Comparison of ENCODE assay signal across 12 cellular contexts in the genomic region with DNA sequence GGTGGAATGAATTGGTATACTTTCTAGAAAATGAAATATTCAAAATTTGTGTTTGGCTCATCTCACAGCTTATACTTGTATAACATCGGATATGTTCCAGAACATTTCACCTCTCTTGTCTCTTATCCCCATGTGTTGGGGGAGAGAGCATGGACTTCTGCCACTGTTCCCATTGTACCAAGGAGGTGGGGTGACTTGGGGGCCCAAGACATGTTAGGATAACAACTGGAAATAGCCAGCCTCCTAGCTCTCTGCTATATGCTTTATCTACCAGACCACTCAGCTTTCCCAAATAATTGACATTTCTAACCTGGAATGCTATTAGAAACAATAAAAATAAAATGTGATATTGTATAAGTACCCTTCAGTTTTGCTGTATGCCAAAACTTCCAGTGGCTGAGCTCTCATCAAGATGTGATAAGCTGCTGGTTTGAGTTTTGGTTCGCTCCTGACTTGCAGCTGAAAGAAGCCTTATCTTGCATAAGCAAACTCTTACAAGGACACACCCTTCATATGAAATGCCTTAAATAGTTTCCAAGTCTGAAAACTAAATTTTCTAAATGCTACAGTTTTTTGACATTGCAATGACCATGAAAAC. TPM values are rescaled to one million over a fixed set of nuclear protein-coding genes. Genes with fewer than 3 reads are reported as not detected.
DNase-seq lines count a peak whose midpoint lies in the region; ATAC-seq, FAIRE-seq and TF ChIP-seq lines count a peak whose summit lies in the region.
"Not testable (repeated sequence)": the region's sequence is repeated elsewhere in the genome, so short reads cannot be mapped to it uniquely, and the experiment has no call there.
"Had no signal": no experiment of that assay in that cellular context is flagged by ENCODE, and none has a peak within 500 bp of the region (broad histone marks: within the 10 kb centered on the region; RNA-seq: fewer than 3 reads in every experiment).

No MANE protein-coding gene starts in this region.

- not testable (repeated sequence) for H3K4me1 ChIP-seq in astrocyte (ENCODE audit: insufficient read depth, low read length); lung (ENCODE audit: control insufficient read depth in 2 of 2, insufficient read depth in 2 of 2, low read length in 2 of 2); upper lobe of right lung

- WGBS in lung, 2 donors, result 60 to 88% methylated on average over 2 of the region's 2 CpGs

- H3K79me2 ChIP-seq in astrocyte (ENCODE audit: insufficient read depth, low read length), result not testable (repeated sequence)

- not testable (repeated sequence) for H3K27ac Mint-ChIP-seq in astrocyte (ENCODE audit: unreplicated experiment)

- not testable (repeated sequence) for H3K4me2 ChIP-seq in astrocyte (ENCODE audit: low read length)

- H3K9me3 Mint-ChIP-seq in astrocyte (ENCODE audit: unreplicated experiment), result not testable (repeated sequence)

- H3K4me3 ChIP-seq in astrocyte (ENCODE audit: insufficient read depth, low read depth, low read length); fibroblast of the aortic adventitia (ENCODE audit: low read depth, low read length); lung; upper lobe of right lung: not testable (repeated sequence)

- not testable (repeated sequence) for H3K4me3 Mint-ChIP-seq in astrocyte (ENCODE audit: unreplicated experiment)

- not testable (repeated sequence) for ATAC-seq in lung (ENCODE audit: insufficient read depth, low FRiP score)
- ATAC-seq in upper lobe of right lung, result peak; percentile 72

- H3K9me3 ChIP-seq in astrocyte (ENCODE audit: insufficient read depth, low read depth, low read length); lung (ENCODE audit: control insufficient read depth in 2 of 2, insufficient read depth in 1 of 2, low read length in 1 of 2); upper lobe of right lung: not testable (repeated sequence)

- DNase-seq in EH (ENCODE audit: low read depth), result peak; percentile 1
- DNase-seq in OCI-M1 (lab: John Stamatoyannopoulos, UW), result peak; percentile 93
- DNase-seq in astrocyte (ENCODE audit: low read depth), result peak; percentile 16
- DNase-seq in dedifferentiated amniotic fluid mesenchymal stem cell (ENCODE audit: extremely low spot score), result peak; percentile 14
- peak; percentile 26 for DNase-seq in fibroblast of the aortic adventitia (ENCODE audit: low read depth)
- DNase-seq in lung (ENCODE audit: low spot score), result peak; percentile 33
- not testable (repeated sequence) for DNase-seq in upper lobe of right lung

- not testable (repeated sequence) for H3K36me3 Mint-ChIP-seq in astrocyte (ENCODE audit: low read depth, unreplicated experiment)

- H3K27ac ChIP-seq in astrocyte (ENCODE audit: low read depth, low read length); lung (ENCODE audit: low read depth in 1 of 2, low read length in 1 of 2); upper lobe of right lung: not testable (repeated sequence)

- not testable (repeated sequence) for H3K36me3 ChIP-seq in astrocyte (ENCODE audit: insufficient read depth, low read length); lung (ENCODE audit: control insufficient read depth in 2 of 2, insufficient read depth in 2 of 2, low read length in 2 of 2); upper lobe of right lung

- not testable (repeated sequence) for H3K9ac ChIP-seq in astrocyte (ENCODE audit: low read length)

- not testable (repeated sequence) for H4K20me1 ChIP-seq in astrocyte (ENCODE audit: insufficient read depth, low read length)

- intact Hi-C loops in upper lobe of right lung (cut with DNase I), result not testable (repeated sequence)

- H3K27me3 ChIP-seq in astrocyte (ENCODE audit: insufficient read depth, low read length); lung (ENCODE audit: control insufficient read depth, insufficient read depth); upper lobe of right lung: not testable (repeated sequence)

- not testable (repeated sequence) for H2AFZ ChIP-seq in astrocyte (ENCODE audit: low read depth, low read length)

- peaks cover 10% of the 10 kb centered on the region for H3K4me1 Mint-ChIP-seq in astrocyte (ENCODE audit: low read depth, unreplicated experiment)

- FAIRE-seq in astrocyte (lab: Jason Lieb, UNC), result not testable (repeated sequence)

- not testable (repeated sequence) for H3K27me3 Mint-ChIP-seq in astrocyte (ENCODE audit: low read depth, unreplicated experiment)

- TF ChIP-seq CTCF in astrocyte (IDR thresholded peaks at IDR 0.05; ENCODE audit: insufficient read depth, low read depth, low read length); fibroblast of the aortic adventitia (IDR thresholded peaks at IDR 0.05; ENCODE audit: insufficient read depth, low read length); lung (IDR thresholded peaks at IDR 0.05; ENCODE audit: control extremely low read depth, extremely low read depth); upper lobe of right lung (IDR thresholded peaks at IDR 0.05): not testable (repeated sequence)

RNA-seq across cellular contexts. Expression of gene GYPB, which starts 12.9 kb away (rescaled TPM):
- total RNA-seq in astrocyte (not detected in 2 replicates), fibroblast of the aortic adventitia (ENCODE audit: low replicate concordance) (not detected in 2 replicates), lung (10 to 100 TPM in 1 of 2 donors, under 1 TPM in 1; 0.64 to 16.7 TPM), upper lobe of right lung (not detected)
- not detected for polyA plus RNA-seq in lung
- total RNA-seq: Caco-2; CD4-positive, alpha-beta memory T cell; HFFc6; PC-3 had no signal
- polyA plus RNA-seq: AG04450; CD4-positive, alpha-beta memory T cell had no signal
